8 cellular contexts compared by ENCODE assay signal in genomic region chr1:52365091-52365745, GRCh38. TPM values are rescaled to one million over a fixed set of nuclear protein-coding genes. Genes with fewer than 3 reads are reported as not detected.
A peak's percentile ranks its signal among the peaks of the same experiment; 100 is the strongest.
DNase-seq lines count a peak whose midpoint lies in the region; ATAC-seq and TF ChIP-seq lines count a peak whose summit lies in the region.

No MANE protein-coding gene starts in this region.

- TF ChIP-seq CTCF in foreskin keratinocyte (conservative IDR thresholded peaks at IDR 0.05): no peak
- no peak for TF ChIP-seq CTCF in neural progenitor cell (IDR thresholded peaks at IDR 0.05)

- peak; percentile 38 for DNase-seq in activated CD4-positive, alpha-beta T cell treated with anti-CD3 and anti-CD28 coated beads for 48 hours
- DNase-seq in activated CD4-positive, alpha-beta T cell treated with anti-CD3 and anti-CD28 coated beads for 4 hours: no peak
- DNase-seq in activated T-helper 1 cell treated with anti-CD3 and anti-CD28 coated beads, Interleukin-12 subunit alpha, Interleukin-12 subunit beta, Interleukin-2, Interleukin-4 antibody, amounts not matched to agents 30 ng/mL and 10 ng/mL and 1 ng/mL, durations not matched to agents 14 hours and 24 hours and 36 hours (ENCODE audit: low spot score): no peak
- peak; percentile 24 to 48 for DNase-seq in foreskin keratinocyte
- peak; percentile 44 for DNase-seq in neural progenitor cell (ENCODE audit: low spot score)
- DNase-seq in NCI-H524 treated with DMSO at 0.1 percent for 48 hours (lab: John Stamatoyannopoulos, UW): no peak

- H3K9me3 ChIP-seq in KOPT-K1 (ENCODE audit: insufficient read depth, low read length, poor library complexity, severe bottlenecking) (no peaks in the 10 kb centered on the region), neural progenitor cell (ENCODE audit: low read depth) (no peaks in the 10 kb centered on the region)

- H3K27me3 ChIP-seq in foreskin keratinocyte: no peaks in the 10 kb centered on the region
- H3K27me3 ChIP-seq in neural progenitor cell: no peaks in the 10 kb centered on the region

- peak overlapping the region; percentile 84 for H3K27ac ChIP-seq in KOPT-K1 (ENCODE audit: low read depth, low read length, poor library complexity, severe bottlenecking)
- peak overlapping the region; percentile 72 for H3K27ac ChIP-seq in foreskin keratinocyte
- H3K27ac ChIP-seq in neural progenitor cell: no peak overlapping the region

- H3K79me2 ChIP-seq in neural progenitor cell (ENCODE audit: low read depth): peaks cover 15% of the 10 kb centered on the region

- H3K27me3 Mint-ChIP-seq in activated T-helper 1 cell treated with anti-CD3 and anti-CD28 coated beads, Interleukin-12 subunit alpha, Interleukin-12 subunit beta, Interleukin-2, Interleukin-4 antibody, amounts not matched to agents 30 ng/mL and 10 ng/mL and 1 ng/mL, durations not matched to agents 14 hours and 24 hours and 36 hours (ENCODE audit: insufficient read depth): no peaks in the 10 kb centered on the region
- H3K27me3 Mint-ChIP-seq in neural progenitor cell (ENCODE audit: insufficient read depth, low read depth): peaks cover 16% of the 10 kb centered on the region

- peaks cover 33% of the 10 kb centered on the region for H3F3A ChIP-seq in neural progenitor cell (ENCODE audit: low read depth)

- no peaks in the 10 kb centered on the region for H3K9me3 Mint-ChIP-seq in activated T-helper 1 cell treated with anti-CD3 and anti-CD28 coated beads, Interleukin-12 subunit alpha, Interleukin-12 subunit beta, Interleukin-2, Interleukin-4 antibody, amounts not matched to agents 30 ng/mL and 10 ng/mL and 1 ng/mL, durations not matched to agents 14 hours and 24 hours and 36 hours
- H3K9me3 Mint-ChIP-seq in neural progenitor cell: peaks cover 4% of the 10 kb centered on the region

- H3K36me3 Mint-ChIP-seq in activated T-helper 1 cell treated with anti-CD3 and anti-CD28 coated beads, Interleukin-12 subunit alpha, Interleukin-12 subunit beta, Interleukin-2, Interleukin-4 antibody, amounts not matched to agents 30 ng/mL and 10 ng/mL and 1 ng/mL, durations not matched to agents 14 hours and 24 hours and 36 hours (ENCODE audit: low read depth): peaks cover 29% of the 10 kb centered on the region
- peaks cover 20% of the 10 kb centered on the region for H3K36me3 Mint-ChIP-seq in neural progenitor cell

- peak overlapping the region; percentile 85 for H3K4me2 ChIP-seq in neural progenitor cell

- H3K4me1 Mint-ChIP-seq in activated T-helper 1 cell treated with anti-CD3 and anti-CD28 coated beads, Interleukin-12 subunit alpha, Interleukin-12 subunit beta, Interleukin-2, Interleukin-4 antibody, amounts not matched to agents 30 ng/mL and 10 ng/mL and 1 ng/mL, durations not matched to agents 14 hours and 24 hours and 36 hours (ENCODE audit: low read depth): peaks cover 55% of the 10 kb centered on the region
- peaks cover 24% of the 10 kb centered on the region for H3K4me1 Mint-ChIP-seq in neural progenitor cell

- H4K20me1 ChIP-seq in neural progenitor cell (ENCODE audit: low read depth): no peaks in the 10 kb centered on the region

- peaks cover 6% of the 10 kb centered on the region for H3K4me1 ChIP-seq in foreskin keratinocyte
- H3K4me1 ChIP-seq in neural progenitor cell: peaks cover 5% of the 10 kb centered on the region

- H2AFZ ChIP-seq in neural progenitor cell (replicated peaks): peak overlapping the region; percentile 96

- H3K9ac ChIP-seq in neural progenitor cell: peak overlapping the region; percentile 76

- peak overlapping the region; percentile 90 for H3K4me3 ChIP-seq in neural progenitor cell

- intact Hi-C loops in activated T-helper 1 cell treated with anti-CD3 and anti-CD28 coated beads, Interleukin-12 subunit alpha, Interleukin-12 subunit beta, Interleukin-2, Interleukin-4 antibody, amounts not matched to agents 30 ng/mL and 10 ng/mL and 1 ng/mL, durations not matched to agents 14 hours and 24 hours and 36 hours (cut with micrococcal nuclease): loop anchor here (1.0 to 10.0 kb wide), 9 partner anchors 57 to 1582 kb away; partner anchors contain the start of genes ECHDC2, IFT25, KTI12 and LRP8

- peak overlapping the region; percentile 84 for H3K27ac Mint-ChIP-seq in activated T-helper 1 cell treated with anti-CD3 and anti-CD28 coated beads, Interleukin-12 subunit alpha, Interleukin-12 subunit beta, Interleukin-2, Interleukin-4 antibody, amounts not matched to agents 30 ng/mL and 10 ng/mL and 1 ng/mL, durations not matched to agents 14 hours and 24 hours and 36 hours
- peak overlapping the region; percentile 61 for H3K27ac Mint-ChIP-seq in neural progenitor cell

- ATAC-seq in foreskin keratinocyte: peak; percentile 34
- ATAC-seq in HG03025 (IDR thresholded peaks at IDR 0.05; ENCODE audit: low FRiP score, unreplicated experiment): no peak

- H3K36me3 ChIP-seq in KOPT-K1 (ENCODE audit: insufficient read depth, low read length) (peaks cover 43% of the 10 kb centered on the region), neural progenitor cell (no peaks in the 10 kb centered on the region)

- peak overlapping the region; percentile 90 for H3K4me3 Mint-ChIP-seq in activated T-helper 1 cell treated with anti-CD3 and anti-CD28 coated beads, Interleukin-12 subunit alpha, Interleukin-12 subunit beta, Interleukin-2, Interleukin-4 antibody, amounts not matched to agents 30 ng/mL and 10 ng/mL and 1 ng/mL, durations not matched to agents 14 hours and 24 hours and 36 hours
- H3K4me3 Mint-ChIP-seq in neural progenitor cell: peak overlapping the region; percentile 96

RNA-seq across cellular contexts. Expression of gene CC2D1B, which starts 0.8 kb away (rescaled TPM):
- total RNA-seq in activated T-helper 1 cell treated with anti-CD3 and anti-CD28 coated beads, Interleukin-12 subunit alpha, Interleukin-12 subunit beta, Interleukin-2, Interleukin-4 antibody, amounts not matched to agents 30 ng/mL and 10 ng/mL and 1 ng/mL, durations not matched to agents 14 hours and 24 hours and 36 hours: 40.5 and 42.3 TPM in 2 replicates
- total RNA-seq in foreskin keratinocyte: 28.6 and 28.8 TPM in 2 replicates
- 17.3 and 18.5 TPM in 2 replicates for polyA plus RNA-seq in foreskin keratinocyte
- 9.4 and 15.9 TPM in 2 replicates for total RNA-seq in neural progenitor cell (ENCODE audit: low replicate concordance)

RNA-seq across cellular contexts. Expression of gene ORC1, which starts 39.0 kb away (rescaled TPM):
- total RNA-seq in activated T-helper 1 cell treated with anti-CD3 and anti-CD28 coated beads, Interleukin-12 subunit alpha, Interleukin-12 subunit beta, Interleukin-2, Interleukin-4 antibody, amounts not matched to agents 30 ng/mL and 10 ng/mL and 1 ng/mL, durations not matched to agents 14 hours and 24 hours and 36 hours: 39.6 and 40.3 TPM in 2 replicates
- 17.7 and 20.6 TPM in 2 replicates for total RNA-seq in foreskin keratinocyte
- 8.0 and 10.8 TPM in 2 replicates for polyA plus RNA-seq in foreskin keratinocyte
- 42.4 and 47.4 TPM in 2 replicates for total RNA-seq in neural progenitor cell (ENCODE audit: low replicate concordance)

RNA-seq across cellular contexts. Expression of gene PRPF38A, which starts 39.2 kb away (rescaled TPM):
- 103 and 105 TPM in 2 replicates for total RNA-seq in activated T-helper 1 cell treated with anti-CD3 and anti-CD28 coated beads, Interleukin-12 subunit alpha, Interleukin-12 subunit beta, Interleukin-2, Interleukin-4 antibody, amounts not matched to agents 30 ng/mL and 10 ng/mL and 1 ng/mL, durations not matched to agents 14 hours and 24 hours and 36 hours
- total RNA-seq in foreskin keratinocyte: 16.5 and 18.9 TPM in 2 replicates
- polyA plus RNA-seq in foreskin keratinocyte: 19.5 and 20.5 TPM in 2 replicates
- total RNA-seq in neural progenitor cell (ENCODE audit: low replicate concordance): 37.4 and 45.9 TPM in 2 replicates

Comparison
In these comparisons a context has a peak if more than half of its experiments do, and no peak if none do; other contexts are left out.
1. DNase-seq: peak in activated CD4-positive, alpha-beta T cell treated with anti-CD3 and anti-CD28 coated beads for 48 hours (single experiment), foreskin keratinocyte (2 of 2) and neural progenitor cell (single experiment); none in activated CD4-positive, alpha-beta T cell treated with anti-CD3 and anti-CD28 coated beads for 4 hours (0 of 2), activated T-helper 1 cell treated with anti-CD3 and anti-CD28 coated beads, Interleukin-12 subunit alpha, Interleukin-12 subunit beta, Interleukin-2, Interleukin-4 antibody, amounts not matched to agents 30 ng/mL and 10 ng/mL and 1 ng/mL, durations not matched to agents 14 hours and 24 hours and 36 hours (single experiment) and NCI-H524 treated with DMSO at 0.1 percent for 48 hours (single experiment).